In the genomic region with DNA sequence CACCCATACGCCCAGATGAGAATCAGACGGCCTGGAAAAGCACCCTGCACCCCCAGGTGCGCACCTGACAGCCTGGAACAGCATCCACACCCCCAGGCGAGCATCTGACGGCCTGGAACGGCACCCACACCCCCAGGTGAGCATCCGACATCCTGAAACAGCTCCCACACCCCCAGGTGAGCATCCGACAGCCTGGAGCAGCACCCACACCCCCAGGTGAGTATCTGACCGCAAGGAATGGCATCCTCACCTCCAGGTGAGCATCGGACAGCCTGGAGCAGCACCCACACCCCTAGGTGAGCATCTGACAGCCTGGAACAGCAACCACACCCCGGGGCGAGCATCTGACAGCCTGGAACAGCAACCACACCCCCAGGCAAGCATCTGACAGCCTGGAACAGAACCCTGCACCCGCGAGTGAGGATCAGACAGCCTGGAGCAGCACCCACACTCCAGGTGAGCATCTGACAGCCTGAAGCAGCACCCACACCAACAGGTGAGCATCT, we compare ENCODE assay signal across 10 cellular contexts. TPM values are rescaled to one million over a fixed set of nuclear protein-coding genes. Genes with fewer than 3 reads are reported as not detected.
DNase-seq lines count a peak whose midpoint lies in the region; ATAC-seq, FAIRE-seq and TF ChIP-seq lines count a peak whose summit lies in the region.
"Not testable (repeated sequence)": the region's sequence is repeated elsewhere in the genome, so short reads cannot be mapped to it uniquely, and the experiment has no call there.
"Had no signal": no experiment of that assay in that cellular context is flagged by ENCODE, and none has a peak within 500 bp of the region (broad histone marks: within the 10 kb centered on the region; RNA-seq: fewer than 3 reads in every experiment).

No MANE protein-coding gene starts in this region.

- CTCF ChIA-PET in activated CD8-positive, alpha-beta T cell treated with anti-CD3 and anti-CD28 coated beads for 36 hours (lab: Charles Lee): not testable (repeated sequence)

- intact Hi-C loops in CD14-positive monocyte (cut with micrococcal nuclease); activated CD8-positive, alpha-beta T cell treated with anti-CD3 and anti-CD28 coated beads for 36 hours (cut with micrococcal nuclease); cardiac septum (cut with DNase I); pancreas (cut with DNase I): not testable (repeated sequence)

- not testable (repeated sequence) for H3K27ac ChIP-seq in lung (ENCODE audit: low read depth in 1 of 2, low read length in 1 of 2); pancreas
- H3K27ac ChIP-seq in stomach smooth muscle (ENCODE audit: low read length): peak overlapping the region; percentile 31

- H3K9me3 ChIP-seq in lung (ENCODE audit: control insufficient read depth in 2 of 2, insufficient read depth in 1 of 2, low read length in 1 of 2): peaks cover 0 to 13% of the 10 kb centered on the region in 2 donors
- not testable (repeated sequence) for H3K9me3 ChIP-seq in pancreas; stomach smooth muscle (ENCODE audit: control insufficient read depth in 2 of 2, low read length in 2 of 2)

- TF ChIP-seq CTCF in CD14-positive monocyte (IDR thresholded peaks at IDR 0.05); HFFc6 (IDR thresholded peaks at IDR 0.05); activated CD8-positive, alpha-beta T cell treated with anti-CD3 and anti-CD28 coated beads for 36 hours (IDR thresholded peaks at IDR 0.05); lung (IDR thresholded peaks at IDR 0.05; ENCODE audit: control extremely low read depth, extremely low read depth); pancreas (IDR thresholded peaks at IDR 0.05): not testable (repeated sequence)

- H3K27me3 Mint-ChIP-seq in CD14-positive monocyte (ENCODE audit: low read depth in 3 of 3); HFFc6 (ENCODE audit: insufficient read depth): not testable (repeated sequence)
- H3K27me3 Mint-ChIP-seq in activated CD8-positive, alpha-beta T cell treated with anti-CD3 and anti-CD28 coated beads for 36 hours: peaks cover 36% of the 10 kb centered on the region

- 41 to 46% methylated on average over 14 of the region's 14 CpGs for WGBS in lung, 2 donors
- WGBS in pancreas, 2 donors: 22 to 25% methylated on average over 14 of the region's 14 CpGs

- H3K27ac Mint-ChIP-seq in CD14-positive monocyte: peak overlapping the region in 1 of 7 donors; percentile 0
- not testable (repeated sequence) for H3K27ac Mint-ChIP-seq in HFFc6; activated CD8-positive, alpha-beta T cell treated with anti-CD3 and anti-CD28 coated beads for 36 hours
- H3K27ac Mint-ChIP-seq in activated naive CD4-positive, alpha-beta T cell treated with anti-CD3 and anti-CD28 coated beads, Interleukin-2, amount 50 U/mL, for 72 hours: peak overlapping the region; percentile 7 to 31

- not testable (repeated sequence) for ATAC-seq in activated CD8-positive, alpha-beta T cell treated with anti-CD3 and anti-CD28 coated beads for 36 hours; activated naive CD4-positive, alpha-beta T cell treated with anti-CD3 and anti-CD28 coated beads, Interleukin-2, amount 50 U/mL, for 72 hours; lung (ENCODE audit: insufficient read depth, low FRiP score); pancreas

- not testable (repeated sequence) for H3K4me3 ChIP-seq in lung; pancreas; stomach smooth muscle (ENCODE audit: low read length in 2 of 2)

- not testable (repeated sequence) for H3K4me3 Mint-ChIP-seq in CD14-positive monocyte; HFFc6; activated CD8-positive, alpha-beta T cell treated with anti-CD3 and anti-CD28 coated beads for 36 hours

- H3K4me1 Mint-ChIP-seq in CD14-positive monocyte; HFFc6 (ENCODE audit: low read depth); activated CD8-positive, alpha-beta T cell treated with anti-CD3 and anti-CD28 coated beads for 36 hours (ENCODE audit: low read depth): not testable (repeated sequence)

- DNase-seq in CD14-positive monocyte (ENCODE audit: low spot score) (peak; percentile 63), HFFc6 (peak; percentile 11), cardiac septum (ENCODE audit: low spot score) (peak; percentile 79), lung (ENCODE audit: low spot score) (peak; percentile 54), pancreas (peak in 4 of 6 donors; percentile 33 to 85 (median 52))
- peak; percentile 12 for DNase-seq in activated CD8-positive, alpha-beta T cell treated with anti-CD3 and anti-CD28 coated beads for 36 hours
- not testable (repeated sequence) for DNase-seq in activated naive CD4-positive, alpha-beta T cell treated with anti-CD3 and anti-CD28 coated beads, Interleukin-2, amount 50 U/mL, for 72 hours (ENCODE audit: low spot score in 2 of 2)

- not testable (repeated sequence) for H3K27me3 ChIP-seq in lung (ENCODE audit: control insufficient read depth, insufficient read depth); pancreas
- H3K27me3 ChIP-seq in stomach smooth muscle (ENCODE audit: control insufficient read depth in 1 of 2, insufficient read depth in 2 of 2, low read length in 2 of 2): peaks cover 24 to 43% of the 10 kb centered on the region in 2 donors

- POLR2A ChIA-PET in activated CD8-positive, alpha-beta T cell treated with anti-CD3 and anti-CD28 coated beads for 36 hours (lab: Charles Lee): not testable (repeated sequence)

- FAIRE-seq in pancreas (lab: Jason Lieb, UNC): not testable (repeated sequence)

- H3K36me3 ChIP-seq in lung (ENCODE audit: control insufficient read depth in 2 of 2, insufficient read depth in 2 of 2, low read length in 2 of 2); pancreas; stomach smooth muscle (ENCODE audit: control insufficient read depth in 2 of 2, insufficient read depth in 2 of 2, low read length in 2 of 2): not testable (repeated sequence)

- H3K4me1 ChIP-seq in lung (ENCODE audit: control insufficient read depth in 2 of 2, insufficient read depth in 2 of 2, low read length in 2 of 2); pancreas; stomach smooth muscle (ENCODE audit: control insufficient read depth, insufficient read depth, low read length): not testable (repeated sequence)

- H3K9me3 Mint-ChIP-seq in CD14-positive monocyte (peaks cover 0 to 25% (median 2%) of the 10 kb centered on the region in 7 donors), HFFc6 (peaks cover 43% of the 10 kb centered on the region)
- H3K9me3 Mint-ChIP-seq in activated CD8-positive, alpha-beta T cell treated with anti-CD3 and anti-CD28 coated beads for 36 hours; activated naive CD4-positive, alpha-beta T cell treated with anti-CD3 and anti-CD28 coated beads, Interleukin-2, amount 50 U/mL, for 72 hours: not testable (repeated sequence)

- not testable (repeated sequence) for H3K9ac ChIP-seq in stomach smooth muscle (ENCODE audit: low read length in 2 of 2)

- not testable (repeated sequence) for H3K36me3 Mint-ChIP-seq in CD14-positive monocyte; activated CD8-positive, alpha-beta T cell treated with anti-CD3 and anti-CD28 coated beads for 36 hours (ENCODE audit: low read depth); activated naive CD4-positive, alpha-beta T cell treated with anti-CD3 and anti-CD28 coated beads, Interleukin-2, amount 50 U/mL, for 72 hours
- H3K36me3 Mint-ChIP-seq in HFFc6 (ENCODE audit: low read depth): peaks cover 40% of the 10 kb centered on the region

RNA-seq across cellular contexts. Expression of a gene that starts 21.7 kb away (rescaled TPM):
- 1 to 10 TPM; 1.1 to 4.4 TPM for polyA plus RNA-seq in CD14-positive monocyte
- total RNA-seq in HFFc6 (2021; fragmentation: NEBNext Ultra II Directional; extraction: Animal tissue kit (Norgen Biotek cat#: 25700)): not detected
- total RNA-seq in activated CD8-positive, alpha-beta T cell treated with anti-CD3 and anti-CD28 coated beads for 36 hours: 1 to 10 TPM; 1.8 to 3.1 TPM
- total RNA-seq in activated naive CD4-positive, alpha-beta T cell treated with anti-CD3 and anti-CD28 coated beads, Interleukin-2, amount 50 U/mL, for 72 hours: 1 to 10 TPM; 1.4 to 2.5 TPM
- not detected for total RNA-seq in cardiac septum
- 1 to 10 TPM; 4.0 to 5.9 TPM for total RNA-seq in lung
- 1 to 10 TPM; 6.2 to 8.4 TPM for polyA plus RNA-seq in lung
- total RNA-seq in pancreas: 1 to 10 TPM in 5 of 6 donors, under 1 TPM in 1; 0.39 to 3.1 (median 2.2) TPM
- 1 to 10 TPM; 7.6 to 8.7 TPM for polyA plus RNA-seq in pancreas
- total RNA-seq: body of pancreas, SJSA1 had no signal
